In genomic region chr2:72883356-72883962, GRCh38 we compare ENCODE assay signal across 1 cellular context.
TF ChIP-seq lines count a peak whose summit lies in the region.

No MANE protein-coding gene starts in this region.

TF ChIP-seq in HepG2, 621 proteins besides CTCF, POLR2A, EP300 and RAD21 (continued from another document and continues in another):
- 0 out of 2 replicates have a peak, but pooled peaks have one; percentile 43 for TF ChIP-seq ZBTB10 (CRISPR knock-in tag; IDR thresholded peaks at IDR 0.05; ENCODE audit: borderline replicate concordance)
- TF ChIP-seq SAP130 (CRISPR knock-in tag; IDR thresholded peaks at IDR 0.05; ENCODE audit: low read depth), result peak; percentile 80
- no peak for TF ChIP-seq ZNF292 (CRISPR knock-in tag; IDR thresholded peaks at IDR 0.05; ENCODE audit: borderline replicate concordance, low read depth)
- no peak for TF ChIP-seq USF2 (IDR thresholded peaks at IDR 0.05; ENCODE audit: low read depth, low read length)
- no peak for TF ChIP-seq USF2 (CRISPR knock-in tag; IDR thresholded peaks at IDR 0.05; ENCODE audit: borderline replicate concordance)
- TF ChIP-seq ZNF136 (CRISPR knock-in tag; IDR thresholded peaks at IDR 0.05; ENCODE audit: low read depth), result no peak
- TF ChIP-seq, protein P1, sequence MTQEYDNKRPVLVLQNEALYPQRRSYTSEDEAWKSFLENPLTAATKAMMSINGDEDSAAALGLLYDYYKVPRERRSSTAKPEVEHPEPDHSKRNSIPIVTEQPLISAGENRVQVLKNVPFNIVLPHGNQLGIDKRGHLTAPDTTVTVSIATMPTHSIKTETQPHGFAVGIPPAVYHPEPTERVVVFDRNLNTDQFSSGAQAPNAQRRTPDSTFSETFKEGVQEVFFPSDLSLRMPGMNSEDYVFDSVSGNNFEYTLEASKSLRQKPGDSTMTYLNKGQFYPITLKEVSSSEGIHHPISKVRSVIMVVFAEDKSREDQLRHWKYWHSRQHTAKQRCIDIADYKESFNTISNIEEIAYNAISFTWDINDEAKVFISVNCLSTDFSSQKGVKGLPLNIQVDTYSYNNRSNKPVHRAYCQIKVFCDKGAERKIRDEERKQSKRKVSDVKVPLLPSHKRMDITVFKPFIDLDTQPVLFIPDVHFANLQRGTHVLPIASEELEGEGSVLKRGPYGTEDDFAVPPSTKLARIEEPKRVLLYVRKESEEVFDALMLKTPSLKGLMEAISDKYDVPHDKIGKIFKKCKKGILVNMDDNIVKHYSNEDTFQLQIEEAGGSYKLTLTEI (CRISPR knock-in tag; conservative IDR thresholded peaks at IDR 0.05), result no peak
- TF ChIP-seq YY1 (IDR thresholded peaks at IDR 0.05; ENCODE audit: insufficient read depth, insufficient replicate concordance, low read depth, low read length), result no peak
- TF ChIP-seq ETV6 (CRISPR knock-in tag; conservative IDR thresholded peaks at IDR 0.05), result 0 out of 2 replicates have a peak, but pooled peaks have one; percentile 74
- TF ChIP-seq ZFP82 (CRISPR knock-in tag; IDR thresholded peaks at IDR 0.05; ENCODE audit: borderline replicate concordance), result no peak
- TF ChIP-seq, protein P2, sequence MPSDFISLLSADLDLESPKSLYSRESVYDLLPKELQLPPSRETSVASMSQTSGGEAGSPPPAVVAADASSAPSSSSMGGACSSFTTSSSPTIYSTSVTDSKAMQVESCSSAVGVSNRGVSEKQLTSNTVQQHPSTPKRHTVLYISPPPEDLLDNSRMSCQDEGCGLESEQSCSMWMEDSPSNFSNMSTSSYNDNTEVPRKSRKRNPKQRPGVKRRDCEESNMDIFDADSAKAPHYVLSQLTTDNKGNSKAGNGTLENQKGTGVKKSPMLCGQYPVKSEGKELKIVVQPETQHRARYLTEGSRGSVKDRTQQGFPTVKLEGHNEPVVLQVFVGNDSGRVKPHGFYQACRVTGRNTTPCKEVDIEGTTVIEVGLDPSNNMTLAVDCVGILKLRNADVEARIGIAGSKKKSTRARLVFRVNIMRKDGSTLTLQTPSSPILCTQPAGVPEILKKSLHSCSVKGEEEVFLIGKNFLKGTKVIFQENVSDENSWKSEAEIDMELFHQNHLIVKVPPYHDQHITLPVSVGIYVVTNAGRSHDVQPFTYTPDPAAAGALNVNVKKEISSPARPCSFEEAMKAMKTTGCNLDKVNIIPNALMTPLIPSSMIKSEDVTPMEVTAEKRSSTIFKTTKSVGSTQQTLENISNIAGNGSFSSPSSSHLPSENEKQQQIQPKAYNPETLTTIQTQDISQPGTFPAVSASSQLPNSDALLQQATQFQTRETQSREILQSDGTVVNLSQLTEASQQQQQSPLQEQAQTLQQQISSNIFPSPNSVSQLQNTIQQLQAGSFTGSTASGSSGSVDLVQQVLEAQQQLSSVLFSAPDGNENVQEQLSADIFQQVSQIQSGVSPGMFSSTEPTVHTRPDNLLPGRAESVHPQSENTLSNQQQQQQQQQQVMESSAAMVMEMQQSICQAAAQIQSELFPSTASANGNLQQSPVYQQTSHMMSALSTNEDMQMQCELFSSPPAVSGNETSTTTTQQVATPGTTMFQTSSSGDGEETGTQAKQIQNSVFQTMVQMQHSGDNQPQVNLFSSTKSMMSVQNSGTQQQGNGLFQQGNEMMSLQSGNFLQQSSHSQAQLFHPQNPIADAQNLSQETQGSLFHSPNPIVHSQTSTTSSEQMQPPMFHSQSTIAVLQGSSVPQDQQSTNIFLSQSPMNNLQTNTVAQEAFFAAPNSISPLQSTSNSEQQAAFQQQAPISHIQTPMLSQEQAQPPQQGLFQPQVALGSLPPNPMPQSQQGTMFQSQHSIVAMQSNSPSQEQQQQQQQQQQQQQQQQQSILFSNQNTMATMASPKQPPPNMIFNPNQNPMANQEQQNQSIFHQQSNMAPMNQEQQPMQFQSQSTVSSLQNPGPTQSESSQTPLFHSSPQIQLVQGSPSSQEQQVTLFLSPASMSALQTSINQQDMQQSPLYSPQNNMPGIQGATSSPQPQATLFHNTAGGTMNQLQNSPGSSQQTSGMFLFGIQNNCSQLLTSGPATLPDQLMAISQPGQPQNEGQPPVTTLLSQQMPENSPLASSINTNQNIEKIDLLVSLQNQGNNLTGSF (CRISPR knock-in tag; IDR thresholded peaks at IDR 0.05), result 0 out of 2 replicates have a peak, but pooled peaks have one; percentile 42
- TF ChIP-seq ESRRA (CRISPR knock-in tag; IDR thresholded peaks at IDR 0.05; ENCODE audit: low read depth), result no peak
- no peak for TF ChIP-seq ZNF678 (CRISPR knock-in tag; IDR thresholded peaks at IDR 0.05)
- TF ChIP-seq, protein P3, sequence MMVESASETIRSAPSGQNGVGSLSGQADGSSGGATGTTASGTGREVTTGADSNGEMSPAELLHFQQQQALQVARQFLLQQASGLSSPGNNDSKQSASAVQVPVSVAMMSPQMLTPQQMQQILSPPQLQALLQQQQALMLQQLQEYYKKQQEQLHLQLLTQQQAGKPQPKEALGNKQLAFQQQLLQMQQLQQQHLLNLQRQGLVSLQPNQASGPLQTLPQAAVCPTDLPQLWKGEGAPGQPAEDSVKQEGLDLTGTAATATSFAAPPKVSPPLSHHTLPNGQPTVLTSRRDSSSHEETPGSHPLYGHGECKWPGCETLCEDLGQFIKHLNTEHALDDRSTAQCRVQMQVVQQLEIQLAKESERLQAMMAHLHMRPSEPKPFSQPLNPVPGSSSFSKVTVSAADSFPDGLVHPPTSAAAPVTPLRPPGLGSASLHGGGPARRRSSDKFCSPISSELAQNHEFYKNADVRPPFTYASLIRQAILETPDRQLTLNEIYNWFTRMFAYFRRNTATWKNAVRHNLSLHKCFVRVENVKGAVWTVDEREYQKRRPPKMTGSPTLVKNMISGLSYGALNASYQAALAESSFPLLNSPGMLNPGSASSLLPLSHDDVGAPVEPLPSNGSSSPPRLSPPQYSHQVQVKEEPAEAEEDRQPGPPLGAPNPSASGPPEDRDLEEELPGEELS (CRISPR knock-in tag; IDR thresholded peaks at IDR 0.05), result no peak
- no peak for TF ChIP-seq TCF7L2 (IDR thresholded peaks at IDR 0.05; ENCODE audit: low read depth, low read length)
- no peak for TF ChIP-seq CEBPB (IDR thresholded peaks at IDR 0.05; ENCODE audit: borderline replicate concordance, low read depth, low read length)
- TF ChIP-seq ATF2 (CRISPR knock-in tag; IDR thresholded peaks at IDR 0.05), result peak; percentile 59; the same call in 1 of the 2 replicates
- no peak for TF ChIP-seq TAF1 (CRISPR knock-in tag; IDR thresholded peaks at IDR 0.05)
- TF ChIP-seq AGO2 (optimal IDR thresholded peaks at IDR 0.05; ENCODE audit: low read depth, low read length), result no peak
- TF ChIP-seq ZNF276 (CRISPR knock-in tag; IDR thresholded peaks at IDR 0.05; ENCODE audit: low read depth), result no peak
- no peak for TF ChIP-seq NFE2L1 (CRISPR knock-in tag; IDR thresholded peaks at IDR 0.05; ENCODE audit: borderline replicate concordance)
- TF ChIP-seq PAF1 (CRISPR knock-in tag; IDR thresholded peaks at IDR 0.05), result no peak
- no peak for TF ChIP-seq HNRNPL (IDR thresholded peaks at IDR 0.05; ENCODE audit: low read depth, low read length)
- TF ChIP-seq ZBTB25 (CRISPR knock-in tag; IDR thresholded peaks at IDR 0.05), result peak; percentile 88; the same call in 1 of the 2 replicates
- TF ChIP-seq, protein P4, sequence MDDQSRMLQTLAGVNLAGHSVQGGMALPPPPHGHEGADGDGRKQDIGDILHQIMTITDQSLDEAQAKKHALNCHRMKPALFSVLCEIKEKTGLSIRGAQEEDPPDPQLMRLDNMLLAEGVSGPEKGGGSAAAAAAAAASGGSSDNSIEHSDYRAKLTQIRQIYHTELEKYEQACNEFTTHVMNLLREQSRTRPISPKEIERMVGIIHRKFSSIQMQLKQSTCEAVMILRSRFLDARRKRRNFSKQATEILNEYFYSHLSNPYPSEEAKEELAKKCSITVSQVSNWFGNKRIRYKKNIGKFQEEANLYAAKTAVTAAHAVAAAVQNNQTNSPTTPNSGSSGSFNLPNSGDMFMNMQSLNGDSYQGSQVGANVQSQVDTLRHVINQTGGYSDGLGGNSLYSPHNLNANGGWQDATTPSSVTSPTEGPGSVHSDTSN (CRISPR knock-in tag; IDR thresholded peaks at IDR 0.05; ENCODE audit: borderline replicate concordance), result no peak
- TF ChIP-seq, protein P5, sequence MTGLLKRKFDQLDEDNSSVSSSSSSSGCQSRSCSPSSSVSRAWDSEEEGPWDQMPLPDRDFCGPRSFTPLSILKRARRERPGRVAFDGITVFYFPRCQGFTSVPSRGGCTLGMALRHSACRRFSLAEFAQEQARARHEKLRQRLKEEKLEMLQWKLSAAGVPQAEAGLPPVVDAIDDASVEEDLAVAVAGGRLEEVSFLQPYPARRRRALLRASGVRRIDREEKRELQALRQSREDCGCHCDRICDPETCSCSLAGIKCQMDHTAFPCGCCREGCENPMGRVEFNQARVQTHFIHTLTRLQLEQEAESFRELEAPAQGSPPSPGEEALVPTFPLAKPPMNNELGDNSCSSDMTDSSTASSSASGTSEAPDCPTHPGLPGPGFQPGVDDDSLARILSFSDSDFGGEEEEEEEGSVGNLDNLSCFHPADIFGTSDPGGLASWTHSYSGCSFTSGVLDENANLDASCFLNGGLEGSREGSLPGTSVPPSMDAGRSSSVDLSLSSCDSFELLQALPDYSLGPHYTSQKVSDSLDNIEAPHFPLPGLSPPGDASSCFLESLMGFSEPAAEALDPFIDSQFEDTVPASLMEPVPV (CRISPR knock-in tag; IDR thresholded peaks at IDR 0.05), result no peak
- no peak for TF ChIP-seq NRL (CRISPR knock-in tag; IDR thresholded peaks at IDR 0.05; ENCODE audit: borderline replicate concordance)
- no peak for TF ChIP-seq ZNF510 (CRISPR knock-in tag; IDR thresholded peaks at IDR 0.05; ENCODE audit: low read depth)
- no peak for TF ChIP-seq ATRX (CRISPR knock-in tag; IDR thresholded peaks at IDR 0.05; ENCODE audit: borderline replicate concordance)
- peak; percentile 48; the same call in 1 of the 2 replicates for TF ChIP-seq ZNF446 (CRISPR knock-in tag; IDR thresholded peaks at IDR 0.05)
- no peak for TF ChIP-seq MAFF (IDR thresholded peaks at IDR 0.05; ENCODE audit: low read depth, low read length)
- peak; percentile 92; the same call in 1 of the 2 replicates for TF ChIP-seq NKX3-1 (CRISPR knock-in tag; IDR thresholded peaks at IDR 0.05)
